ENCODE assay signal across 8 cellular contexts in genomic region chr2:148645135-148645924, GRCh38. TPM values are rescaled to one million over a fixed set of nuclear protein-coding genes. Genes with fewer than 3 reads are reported as not detected.
DNase-seq lines count a peak whose midpoint lies in the region; ATAC-seq and TF ChIP-seq lines count a peak whose summit lies in the region.

No MANE protein-coding gene starts in this region.

- POLR2A ChIA-PET in OCI-LY7 (lab: Charles Lee): interaction anchor here (0.7 to 1.9 kb wide), 5 partner anchors 12 to 362 kb away, joined by 3 to 18 read pairs (median 5); no protein-coding TSS in a partner anchor

- peaks cover 50% of the 10 kb centered on the region for H3K79me2 ChIP-seq in OCI-LY7 (ENCODE audit: insufficient read depth, low read depth, low read length)

- peak; percentile 98 for DNase-seq in DMS 273 (lab: John Stamatoyannopoulos, UW; ENCODE audit: unreplicated experiment)
- peak; percentile 95 for DNase-seq in OCI-LY7 (ENCODE audit: low spot score)
- peak; percentile 94 for DNase-seq in activated T-cell treated with anti-CD3 and anti-CD28 coated beads for 4 hours
- DNase-seq in epidermal melanocyte (ENCODE audit: insufficient read length, low spot score): peak; percentile 77
- DNase-seq in middle frontal gyrus (ENCODE audit: extremely low spot score, low spot score): peak; percentile 95
- peak; percentile 90 to 91 for DNase-seq in stimulated activated CD8-positive, alpha-beta memory T cell treated with anti-CD3 and anti-CD28 coated beads, Interleukin-2, amount 100 ng/mL, for 1 hour (ENCODE audit: low read depth in 2 of 2)

- peaks cover 5% of the 10 kb centered on the region for H3K27me3 Mint-ChIP-seq in IgD-negative memory B cell

- H3K9me3 Mint-ChIP-seq in IgD-negative memory B cell: no peaks in the 10 kb centered on the region

- 0 out of 2 replicates have a peak, but pooled peaks have one; percentile 25 for TF ChIP-seq CTCF in OCI-LY7 (conservative IDR thresholded peaks at IDR 0.05; ENCODE audit: low read length)

- no peaks in the 10 kb centered on the region for H3K36me3 ChIP-seq in OCI-LY7 (ENCODE audit: insufficient read depth, low read length)

- BruUV-seq in OCI-LY7 (replicated peaks; lab: Mats Ljungman, UMichigan): no TSS peak

- peaks cover 13% of the 10 kb centered on the region for H4K20me1 ChIP-seq in OCI-LY7 (ENCODE audit: insufficient read depth, low read length)

- CTCF ChIA-PET in OCI-LY7 (lab: Charles Lee; ENCODE audit: unreplicated experiment): interaction anchor here (0.5 kb wide), 1 partner anchor 867 kb away, joined by 3 read pairs; no protein-coding TSS in a partner anchor

- H3K4me3 ChIP-seq in OCI-LY7 (ENCODE audit: low read depth, low read length, poor library complexity, severe bottlenecking): peak overlapping the region; percentile 90

- no peaks in the 10 kb centered on the region for H3K9me2 ChIP-seq in OCI-LY7 (ENCODE audit: insufficient read depth, low read length)

- ATAC-seq in GM21576 (IDR thresholded peaks at IDR 0.05; ENCODE audit: unreplicated experiment): peak; percentile 42

- H3K27ac Mint-ChIP-seq in IgD-negative memory B cell: peak overlapping the region; percentile 64 to 98 (median 97)

- H3K4me2 ChIP-seq in OCI-LY7 (ENCODE audit: low read length): peak overlapping the region; percentile 95

- H3K36me3 Mint-ChIP-seq in IgD-negative memory B cell: peaks cover 4% of the 10 kb centered on the region

- no peaks in the 10 kb centered on the region for H3K9me3 ChIP-seq in OCI-LY7 (ENCODE audit: low read length)

- H3K4me3 Mint-ChIP-seq in IgD-negative memory B cell: peak overlapping the region; percentile 88 to 97 (median 95)

- H3K4me1 ChIP-seq in OCI-LY7 (ENCODE audit: insufficient read depth, low read length, poor library complexity, severe bottlenecking): peaks cover 13% of the 10 kb centered on the region

- 0 out of 2 replicates have a peak overlapping the region, but pooled peaks have one; percentile 46 for H2AFZ ChIP-seq in OCI-LY7 (ENCODE audit: low read length)

- H3K27ac ChIP-seq in OCI-LY7 (ENCODE audit: low read depth, low read length, poor library complexity, severe bottlenecking): peak overlapping the region; percentile 66

- peaks cover 10 to 29% (median 27%) of the 10 kb centered on the region in 3 donors for H3K4me1 Mint-ChIP-seq in IgD-negative memory B cell

- intact Hi-C loops in OCI-LY7 (cut with micrococcal nuclease; ENCODE audit: unreplicated experiment): loop anchor here (1.0 to 10.0 kb wide), 3 partner anchors 230 to 939 kb away; partner anchors contain the start of genes KIF5C and MMADHC

RNA-seq across cellular contexts. Expression of gene EPC2, which starts 0.8 kb away (rescaled TPM):
- polyA plus RNA-seq in IgD-negative memory B cell: 2.9 TPM
- 12.8 and 14.9 TPM in 2 replicates for total RNA-seq in OCI-LY7 (2014; rRNA removed; shearing (Covaris generic))
- 26.3 and 30.8 TPM in 2 replicates for total RNA-seq in OCI-LY7 (2022)

Comparison
In these comparisons a context has a peak if more than half of its experiments do, and no peak if none do; other contexts are left out.
1. Peak in every context shown above with its lines: DNase-seq, ATAC-seq, H3K4me3 ChIP-seq and H3K27ac ChIP-seq.